In the genomic region with DNA sequence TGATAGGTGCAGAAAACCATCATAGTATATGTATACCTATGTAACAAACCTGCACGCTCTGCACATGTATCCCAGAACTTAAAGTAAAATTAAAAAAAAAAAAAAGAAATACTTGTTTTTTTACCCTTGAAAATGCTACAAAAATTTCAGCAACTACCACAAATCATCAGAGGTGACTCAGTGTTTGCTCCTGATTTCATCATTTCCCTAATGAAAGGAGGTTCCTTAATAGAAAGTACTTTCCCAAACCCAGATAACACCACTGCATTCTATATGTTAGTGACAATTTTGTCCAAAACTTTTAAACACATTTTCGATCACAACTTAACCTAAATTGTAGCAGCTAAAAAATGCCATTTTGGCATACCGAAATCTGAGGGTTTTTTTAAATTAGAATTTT, we compare ENCODE assay signal across 13 cellular contexts.
A peak's percentile ranks its signal among the peaks of the same experiment; 100 is the strongest.
DNase-seq lines count a peak whose midpoint lies in the region; ATAC-seq, FAIRE-seq and TF ChIP-seq lines count a peak whose summit lies in the region.
"Had no signal": no experiment of that assay in that cellular context is flagged by ENCODE, and none has a peak within 500 bp of the region (broad histone marks: within the 10 kb centered on the region; RNA-seq: fewer than 3 reads in every experiment).

No MANE protein-coding gene starts in this region.

- peak overlapping the region; percentile 66; the same call in 1 of the 2 replicates for H2AFZ ChIP-seq in Loucy (ENCODE audit: low read length)
- no peak overlapping the region for H2AFZ ChIP-seq in K562 (ENCODE audit: low read depth, low read length)

- intact Hi-C loops in K562 (cut with micrococcal nuclease) (no loop called here), spleen (cut with DNase I; ENCODE audit: low total_unique reads) (no loop called here)

- H3F3A ChIP-seq in Loucy (ENCODE audit: low read depth), result no peaks in the 10 kb centered on the region

- CTCF ChIA-PET in K562 (lab: Yijun Ruan, JAX; ENCODE audit: low intra/inter-chr PET ratio), result no interaction called here
- CTCF ChIA-PET in activated CD8-positive, alpha-beta memory T cell treated with anti-CD3 and anti-CD28 coated beads, Interleukin-2, amount 10 ng/mL, durations not matched to agents 7 days and 5 days (lab: Charles Lee), result no interaction called here

- H3K27me3 ChIP-seq in Loucy (ENCODE audit: insufficient read depth, low read length, poor library complexity, severe bottlenecking), result no peaks in the 10 kb centered on the region
- no peaks in the 10 kb centered on the region for H3K27me3 ChIP-seq in K562 (ENCODE audit: control insufficient read depth in 2 of 2, insufficient read depth in 2 of 2, low read length in 2 of 2)
- H3K27me3 ChIP-seq in spleen (replicated peaks in 1 of 7), result no peaks in the 10 kb centered on the region

- no peaks in the 10 kb centered on the region for H3K36me3 ChIP-seq in Loucy (ENCODE audit: insufficient read depth, low read length)
- no peaks in the 10 kb centered on the region for H3K36me3 ChIP-seq in K562 (ENCODE audit: control insufficient read depth, insufficient read depth, low read length)
- no peaks in the 10 kb centered on the region for H3K36me3 ChIP-seq in spleen

- H3K4me3 ChIP-seq in Loucy (ENCODE audit: low read length, poor library complexity, severe bottlenecking) (no peak overlapping the region), K562 (no peak overlapping the region), spleen (no peak overlapping the region)
- H3K4me3 ChIP-seq: skin epidermis had no signal

- H4K20me1 ChIP-seq in Loucy (ENCODE audit: insufficient read depth, low read length, poor library complexity, severe bottlenecking), result no peaks in the 10 kb centered on the region
- no peaks in the 10 kb centered on the region for H4K20me1 ChIP-seq in K562 (replicated peaks; ENCODE audit: control insufficient read depth, insufficient read depth, low read length)

- H3K27ac ChIP-seq in K562 (ENCODE audit: extremely low read depth, low read depth, low read length) (no peak overlapping the region), spleen (no peak overlapping the region)
- H3K27ac ChIP-seq: skin epidermis had no signal

- H3K4me3 Mint-ChIP-seq in activated CD8-positive, alpha-beta memory T cell treated with anti-CD3 and anti-CD28 coated beads, Interleukin-2, amount 10 ng/mL, durations not matched to agents 7 days and 5 days, result no peak overlapping the region
- H3K4me3 Mint-ChIP-seq: memory B cell; T-helper 1 cell treated with Interleukin-12 subunit alpha and Interleukin-12 subunit beta and Interleukin-4 antibody, amounts not matched to agents 30 μg/mL and 1 μg/mL, for 36 hours had no signal

- no peak for TF ChIP-seq RAD21 in K562 (CRISPR knock-in tag; conservative IDR thresholded peaks at IDR 0.05 in 1 of 2, IDR thresholded peaks at IDR 0.05 in 1 of 2)

- no peak for TF ChIP-seq POLR2A in K562 (conservative IDR thresholded peaks at IDR 0.05)
- no peak for TF ChIP-seq POLR2A in spleen (IDR thresholded peaks at IDR 0.05)

- no TSS peak for BruUV-seq in K562 (replicated peaks; lab: Mats Ljungman, UMichigan)

- TF ChIP-seq EP300 in K562 (IDR thresholded peaks at IDR 0.05; ENCODE audit: low read length), result no peak; the same call in 1 of the 2 replicates

- H3K9me1 ChIP-seq in K562 (ENCODE audit: control insufficient read depth, insufficient read depth, low read length), result no peaks in the 10 kb centered on the region

- peak; percentile 16 for DNase-seq in DMS53 treated with DMSO at 0.1 percent for 48 hours (lab: John Stamatoyannopoulos, UW; ENCODE audit: unreplicated experiment)
- DNase-seq in K562 (ENCODE audit: extremely low read depth in 1 of 4, low spot score in 3 of 4), result no peak
- peak; percentile 1 for DNase-seq in kidney glomerular epithelial cell (lab: John Stamatoyannopoulos, UW)
- no peak for DNase-seq in GM10266 (ENCODE audit: extremely low spot score)
- DNase-seq in activated CD8-positive, alpha-beta memory T cell treated with anti-CD3 and anti-CD28 coated beads, Interleukin-2, amount 10 ng/mL, durations not matched to agents 7 days and 5 days, result no peak
- DNase-seq in ecto neural progenitor cell (ENCODE audit: low spot score), result no peak
- DNase-seq in spleen, result no peak
- DNase-seq: Karpas-422 had no signal

- no peak for FAIRE-seq in K562 (lab: Jason Lieb, UNC)

- no peaks in the 10 kb centered on the region for H3K9me3 Mint-ChIP-seq in activated CD8-positive, alpha-beta memory T cell treated with anti-CD3 and anti-CD28 coated beads, Interleukin-2, amount 10 ng/mL, durations not matched to agents 7 days and 5 days (ENCODE audit: low read depth)
- H3K9me3 Mint-ChIP-seq: activated T-helper 2 cell treated with anti-CD3 and anti-CD28 coated beads, Interferon-gamma antibody, Interleukin-2, Interleukin-4, amounts not matched to agents 10 μg/mL and 5 μg/mL and 100 μg/mL, durations not matched to agents 14 hours and 24 hours and 36 hours; memory B cell; T-helper 1 cell treated with Interleukin-12 subunit alpha and Interleukin-12 subunit beta and Interleukin-4 antibody, amounts not matched to agents 30 μg/mL and 1 μg/mL, for 36 hours had no signal

- H3K27ac Mint-ChIP-seq in activated CD8-positive, alpha-beta memory T cell treated with anti-CD3 and anti-CD28 coated beads, Interleukin-2, amount 10 ng/mL, durations not matched to agents 7 days and 5 days, result no peak overlapping the region
- H3K27ac Mint-ChIP-seq: activated T-helper 2 cell treated with anti-CD3 and anti-CD28 coated beads, Interferon-gamma antibody, Interleukin-2, Interleukin-4, amounts not matched to agents 10 μg/mL and 5 μg/mL and 100 μg/mL, durations not matched to agents 14 hours and 24 hours and 36 hours; memory B cell; T-helper 1 cell treated with Interleukin-12 subunit alpha and Interleukin-12 subunit beta and Interleukin-4 antibody, amounts not matched to agents 30 μg/mL and 1 μg/mL, for 36 hours had no signal

- H3K9ac ChIP-seq in Loucy (ENCODE audit: low read depth, low read length, poor library complexity, severe bottlenecking) (no peak overlapping the region), K562 (ENCODE audit: insufficient read depth in 1 of 2, low read depth in 2 of 2, low read length in 2 of 2) (no peak overlapping the region)

- no peaks in the 10 kb centered on the region for H3K9me2 ChIP-seq in Loucy (replicated peaks; ENCODE audit: low read depth, low read length)

- H3K9me3 ChIP-seq in Loucy (ENCODE audit: insufficient read depth, low read depth, low read length), result no peaks in the 10 kb centered on the region
- no peaks in the 10 kb centered on the region for H3K9me3 ChIP-seq in K562 (replicated peaks; ENCODE audit: control insufficient read depth, insufficient read depth, low read depth, low read length)
- no peaks in the 10 kb centered on the region for H3K9me3 ChIP-seq in spleen

- H3K4me1 ChIP-seq in Loucy (ENCODE audit: insufficient read depth, low read length, poor library complexity, severe bottlenecking) (peaks cover 29% of the 10 kb centered on the region), K562 (replicated peaks in 1 of 2; ENCODE audit: control insufficient read depth in 2 of 2, insufficient read depth in 2 of 2, low read length in 2 of 2) (no peaks in the 10 kb centered on the region), spleen (no peaks in the 10 kb centered on the region)

- POLR2A ChIA-PET in K562 (lab: Yijun Ruan, JAX), result no interaction called here

- H3K27me3 Mint-ChIP-seq in activated CD8-positive, alpha-beta memory T cell treated with anti-CD3 and anti-CD28 coated beads, Interleukin-2, amount 10 ng/mL, durations not matched to agents 7 days and 5 days, result no peaks in the 10 kb centered on the region

- H3K79me2 ChIP-seq in Loucy (ENCODE audit: insufficient read depth, low read length) (no peaks in the 10 kb centered on the region), K562 (ENCODE audit: control insufficient read depth, insufficient read depth, low read length) (no peaks in the 10 kb centered on the region)

- 42% methylated on average over 3 of the region's 3 CpGs for WGBS in K562 (ENCODE audit: insufficient coverage, low coverage, missing lambda C conversion rate)
- 85 to 92% (median 89%) methylated on average over 3 of the region's 3 CpGs for WGBS in spleen, 5 donors

- no peak for TF ChIP-seq CTCF in Loucy (conservative IDR thresholded peaks at IDR 0.05; ENCODE audit: low read length)
- TF ChIP-seq CTCF in K562 (IDR thresholded peaks at IDR 0.05 in 2 of 3, conservative IDR thresholded peaks at IDR 0.05 in 1 of 3; ENCODE audit: insufficient read depth in 2 of 3, low read depth in 1 of 3, low read length in 3 of 3), result no peak
- TF ChIP-seq CTCF in GM10266 (IDR thresholded peaks at IDR 0.05; ENCODE audit: control insufficient read depth, insufficient read depth, low read depth, missing control alignments), result no peak
- TF ChIP-seq CTCF in spleen (IDR thresholded peaks at IDR 0.05 in 8 of 11, conservative IDR thresholded peaks at IDR 0.05 in 3 of 11), result no peak

- H3K4me1 Mint-ChIP-seq in activated CD8-positive, alpha-beta memory T cell treated with anti-CD3 and anti-CD28 coated beads, Interleukin-2, amount 10 ng/mL, durations not matched to agents 7 days and 5 days, result no peaks in the 10 kb centered on the region
- H3K4me1 Mint-ChIP-seq: memory B cell had no signal

- H3K4me2 ChIP-seq in Loucy (ENCODE audit: low read depth, low read length, poor library complexity, severe bottlenecking), result peak overlapping the region; percentile 42
- no peak overlapping the region for H3K4me2 ChIP-seq in K562 (ENCODE audit: insufficient read depth, low read length)

- no peak for ATAC-seq in K562
- ATAC-seq in activated CD8-positive, alpha-beta memory T cell treated with anti-CD3 and anti-CD28 coated beads, Interleukin-2, amount 10 ng/mL, durations not matched to agents 7 days and 5 days, result no peak

- no peaks in the 10 kb centered on the region for H3K36me3 Mint-ChIP-seq in activated CD8-positive, alpha-beta memory T cell treated with anti-CD3 and anti-CD28 coated beads, Interleukin-2, amount 10 ng/mL, durations not matched to agents 7 days and 5 days
- H3K36me3 Mint-ChIP-seq: memory B cell had no signal

- in situ Hi-C loops in K562 (cut with MboI), result no loop called here

TF ChIP-seq in K562, 482 proteins besides CTCF, POLR2A, EP300 and RAD21 (continues in another document):
- TF ChIP-seq MNT (conservative IDR thresholded peaks at IDR 0.05), result no peak
- no peak for TF ChIP-seq SIX5 (IDR thresholded peaks at IDR 0.05; ENCODE audit: borderline replicate concordance in 1 of 2, insufficient read depth in 1 of 2, low read depth in 1 of 2, low read length in 2 of 2)
- TF ChIP-seq EWSR1 (IDR thresholded peaks at IDR 0.05; ENCODE audit: borderline replicate concordance, low read depth, partially characterized antibody), result no peak

Comparison
In these comparisons a context has a peak if more than half of its experiments do, and no peak if none do; other contexts are left out.
1. DNase-seq: peak in DMS53 treated with DMSO at 0.1 percent for 48 hours (single experiment) and kidney glomerular epithelial cell (single experiment); none in K562 (0 of 4), GM10266 (single experiment), activated CD8-positive, alpha-beta memory T cell treated with anti-CD3 and anti-CD28 coated beads, Interleukin-2, amount 10 ng/mL, durations not matched to agents 7 days and 5 days (single experiment), ecto neural progenitor cell (single experiment) and spleen (single experiment).